Comparison of ENCODE assay signal across 8 cellular contexts in genomic region chr5:177351392-177352329, GRCh38. TPM values are rescaled to one million over a fixed set of nuclear protein-coding genes. Genes with fewer than 3 reads are reported as not detected.
DNase-seq lines count a peak whose midpoint lies in the region; ATAC-seq lines count a peak whose summit lies in the region.

LMAN2 (minus strand) TSS chr5:177351668; CDS start chr5:177351647, 21 bp downstream.

- peak within 1 kb of the TSS; percentile 95 for H2AFZ ChIP-seq in Karpas-422 (ENCODE audit: low read length)

- no peaks in the 10 kb centered on the region for H3K27me3 Mint-ChIP-seq in naive thymus-derived CD4-positive, alpha-beta T cell
- no peaks in the 10 kb centered on the region for H3K27me3 Mint-ChIP-seq in stimulated activated naive B cell treated with anti-CD40 and anti-IgM and Interleukin-4, amounts not matched to agents 10 μg/mL and 1 μg/mL and 100 μg/mL, for 72 hours

- POLR2A ChIA-PET in naive thymus-derived CD4-positive, alpha-beta T cell (lab: Charles Lee): interaction anchor here (0.6 to 2.4 kb wide), 17 partner anchors 9 to 217 kb away, joined by 3 to 28 read pairs (median 4); partner anchors contain the start of genes PDLIM7, PRELID1 and RAB24

- H4K20me1 ChIP-seq in Karpas-422 (ENCODE audit: insufficient read depth, low read depth, low read length): no peaks in the 10 kb centered on the region

- peak within 1 kb of the TSS; percentile 88 for H3K9ac ChIP-seq in Karpas-422 (ENCODE audit: low read length)

- H3K4me3 ChIP-seq in Karpas-422 (ENCODE audit: low read length): peak within 1 kb of the TSS; percentile 86
- peak within 1 kb of the TSS; percentile 91 for H3K4me3 ChIP-seq in naive thymus-derived CD4-positive, alpha-beta T cell (ENCODE audit: low read length)

- ATAC-seq in GM21825 (IDR thresholded peaks at IDR 0.05; ENCODE audit: unreplicated experiment): peak; percentile 90
- ATAC-seq in naive thymus-derived CD4-positive, alpha-beta T cell: peak; percentile 99
- peak; percentile 98 for ATAC-seq in stimulated activated naive B cell treated with anti-CD40 and anti-IgM and Interleukin-4, amounts not matched to agents 10 μg/mL and 1 μg/mL and 100 μg/mL, for 72 hours (replicated peaks)

- CTCF ChIA-PET in naive thymus-derived CD4-positive, alpha-beta T cell (lab: Charles Lee): interaction anchor here (0.6 to 3.4 kb wide), 7 partner anchors 8 to 1053 kb away, joined by 3 to 14 read pairs (median 4); no protein-coding TSS in a partner anchor

- peaks cover 4 to 21% (median 7%) of the 10 kb centered on the region in 5 donors for H3K36me3 Mint-ChIP-seq in naive thymus-derived CD4-positive, alpha-beta T cell
- peaks cover 10 to 15% of the 10 kb centered on the region in 2 donors for H3K36me3 Mint-ChIP-seq in stimulated activated naive B cell treated with anti-CD40 and anti-IgM and Interleukin-4, amounts not matched to agents 10 μg/mL and 1 μg/mL and 100 μg/mL, for 72 hours

- H3K36me3 ChIP-seq in Karpas-422 (ENCODE audit: insufficient read depth, low read length): peaks cover 3% of the 10 kb centered on the region
- H3K36me3 ChIP-seq in naive thymus-derived CD4-positive, alpha-beta T cell (ENCODE audit: control insufficient read depth in 2 of 3, insufficient read depth in 3 of 3, low read length in 3 of 3): peaks cover 0 to 30% (median 5%) of the 10 kb centered on the region in 3 experiments

- peaks cover 0 to 14% (median 0%) of the 10 kb centered on the region in 11 donors for H3K9me3 Mint-ChIP-seq in naive thymus-derived CD4-positive, alpha-beta T cell
- no peaks in the 10 kb centered on the region for H3K9me3 Mint-ChIP-seq in stimulated activated naive B cell treated with anti-CD40 and anti-IgM and Interleukin-4, amounts not matched to agents 10 μg/mL and 1 μg/mL and 100 μg/mL, for 72 hours

- H3K27ac Mint-ChIP-seq in naive thymus-derived CD4-positive, alpha-beta T cell: peak within 1 kb of the TSS; percentile 93 to 100 (median 99)
- peak within 1 kb of the TSS; percentile 100 for H3K27ac Mint-ChIP-seq in stimulated activated naive B cell treated with anti-CD40 and anti-IgM and Interleukin-4, amounts not matched to agents 10 μg/mL and 1 μg/mL and 100 μg/mL, for 72 hours

- no peaks in the 10 kb centered on the region for H3K27me3 ChIP-seq in Karpas-422 (ENCODE audit: low read length)
- no peaks in the 10 kb centered on the region for H3K27me3 ChIP-seq in naive thymus-derived CD4-positive, alpha-beta T cell (ENCODE audit: control insufficient read depth in 2 of 2, insufficient read depth in 2 of 2, low read length in 2 of 2)

- peaks cover 47% of the 10 kb centered on the region for H3K79me2 ChIP-seq in Karpas-422 (ENCODE audit: low read length)

- peak within 1 kb of the TSS; percentile 90 for H3K4me2 ChIP-seq in Karpas-422 (ENCODE audit: low read depth, low read length, poor library complexity, severe bottlenecking)

- intact Hi-C loops in naive thymus-derived CD4-positive, alpha-beta T cell (cut with micrococcal nuclease): loop anchor here (1.0 to 5.0 kb wide), 11 partner anchors 11 to 963 kb away; partner anchors contain the start of genes RNF44 (in 2 of the 2), GRK6 (in 1 of the 2), HIGD2A (in 1 of the 2) and NOP16 (in 1 of the 2)

- H3K9me2 ChIP-seq in Karpas-422 (replicated peaks; ENCODE audit: insufficient read depth, low read length): no peaks in the 10 kb centered on the region

- peaks cover 56 to 79% (median 69%) of the 10 kb centered on the region in 7 donors for H3K4me1 Mint-ChIP-seq in naive thymus-derived CD4-positive, alpha-beta T cell
- peaks cover 29 to 69% of the 10 kb centered on the region in 2 donors for H3K4me1 Mint-ChIP-seq in stimulated activated naive B cell treated with anti-CD40 and anti-IgM and Interleukin-4, amounts not matched to agents 10 μg/mL and 1 μg/mL and 100 μg/mL, for 72 hours

- peaks cover 25% of the 10 kb centered on the region for H3K4me1 ChIP-seq in Karpas-422 (ENCODE audit: low read length)
- H3K4me1 ChIP-seq in naive thymus-derived CD4-positive, alpha-beta T cell (ENCODE audit: control insufficient read depth in 2 of 2, insufficient read depth in 2 of 2, low read length in 2 of 2): peaks cover 31 to 46% of the 10 kb centered on the region in 2 donors

- DNase-seq in DMS79 (lab: John Stamatoyannopoulos, UW) (peak; percentile 78), Karpas-422 (peak; percentile 98), RKO (ENCODE audit: low spot score) (peak; percentile 94), activated T-helper 1 cell treated with Interleukin-2 at 50 U/mL for 16 hours (ENCODE audit: low read depth) (peak; percentile 81), fibroblast of gingiva (ENCODE audit: low read depth) (peak; percentile 96)
- DNase-seq in naive thymus-derived CD4-positive, alpha-beta T cell: peak; percentile 74 to 95 (median 93)
- peak; percentile 92 for DNase-seq in stimulated activated naive B cell treated with anti-CD40 and anti-IgM and Interleukin-4, amounts not matched to agents 10 μg/mL and 1 μg/mL and 100 μg/mL, for 72 hours

- H3K4me3 Mint-ChIP-seq in naive thymus-derived CD4-positive, alpha-beta T cell: peak within 1 kb of the TSS; percentile 93 to 99 (median 98)
- peak within 1 kb of the TSS; percentile 92 to 97 for H3K4me3 Mint-ChIP-seq in stimulated activated naive B cell treated with anti-CD40 and anti-IgM and Interleukin-4, amounts not matched to agents 10 μg/mL and 1 μg/mL and 100 μg/mL, for 72 hours

- H3K9me3 ChIP-seq in Karpas-422 (ENCODE audit: low read length): 0 out of 2 replicates have a peak, but pooled peaks cover 3% of the 10 kb centered on the region
- no peaks in the 10 kb centered on the region for H3K9me3 ChIP-seq in naive thymus-derived CD4-positive, alpha-beta T cell (ENCODE audit: control insufficient read depth in 2 of 3, low read length in 3 of 3)

- peak within 1 kb of the TSS; percentile 87 for H3K27ac ChIP-seq in Karpas-422 (ENCODE audit: low read length)
- H3K27ac ChIP-seq in naive thymus-derived CD4-positive, alpha-beta T cell (ENCODE audit: low read depth, low read length): peak within 1 kb of the TSS; percentile 95

RNA-seq across cellular contexts. Expression of gene LMAN2, which starts in this region (rescaled TPM):
- total RNA-seq in Karpas-422 (2014; rRNA removed; shearing (Covaris generic); ENCODE audit: low replicate concordance): 116 and 256 TPM in 2 replicates
- 100 to 1,000 TPM in 2 of 5 experiments, 10 to 100 TPM in 3; 71.8 to 144 (median 99.7) TPM for total RNA-seq in naive thymus-derived CD4-positive, alpha-beta T cell
- polyA plus RNA-seq in naive thymus-derived CD4-positive, alpha-beta T cell: 100 to 1,000 TPM; 194 to 202 TPM

Comparison
In these comparisons a context has a peak if more than half of its experiments do, and no peak if none do; other contexts are left out.
1. Peak in every context shown above with its lines: DNase-seq, ATAC-seq, H3K4me3 ChIP-seq and H3K27ac ChIP-seq.